In the genomic region with DNA sequence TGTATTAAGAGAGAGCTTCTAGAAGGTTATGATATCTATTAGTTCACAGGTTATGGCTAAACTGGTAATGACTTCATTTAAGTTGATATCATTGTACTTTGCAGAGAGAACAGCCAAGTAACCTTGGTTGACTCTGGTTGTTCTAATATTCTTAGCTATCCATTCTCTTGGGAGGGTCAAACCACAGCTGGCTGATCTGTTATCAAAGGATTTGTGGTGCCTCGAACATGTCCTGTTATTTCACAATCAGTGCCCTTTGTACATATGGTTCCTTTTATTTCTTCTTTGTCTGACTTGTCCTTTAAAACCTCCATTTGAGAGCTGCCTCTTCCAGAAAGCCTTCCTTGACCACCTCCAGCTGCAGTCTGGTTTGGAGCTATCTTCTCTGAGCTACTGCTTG, we compare ENCODE assay signal across 13 cellular contexts.
"Had no signal": no experiment of that assay in that cellular context is flagged by ENCODE, and none has a peak within 500 bp of the region (broad histone marks: within the 10 kb centered on the region; RNA-seq: fewer than 3 reads in every experiment).

No MANE protein-coding gene starts in this region.

- H3K36me3 ChIP-seq: adrenal gland, cardiac muscle cell, esophagus squamous epithelium, transverse colon, uterus had no signal

- DNase-seq: activated gamma-delta T cell; adrenal gland; effector memory CD8-positive, alpha-beta T cell; esophagus squamous epithelium; immature natural killer cell; left ventricle myocardium superior; occipital lobe; posterior cingulate gyrus; T-helper 1 cell; T-helper 9 cell; transverse colon; uterus had no signal

- H3K4me1 ChIP-seq: adrenal gland, esophagus squamous epithelium, transverse colon, uterus had no signal

- H3K9me3 ChIP-seq: adrenal gland, esophagus squamous epithelium, transverse colon, uterus had no signal

- H3K27ac ChIP-seq: adrenal gland, cardiac muscle cell, esophagus squamous epithelium, transverse colon, uterus had no signal

- H3K4me3 ChIP-seq: adrenal gland, cardiac muscle cell, esophagus squamous epithelium, transverse colon, uterus had no signal

- H3K27me3 ChIP-seq: adrenal gland, cardiac muscle cell, esophagus squamous epithelium, transverse colon, uterus had no signal

- ATAC-seq: effector memory CD8-positive, alpha-beta T cell; left ventricle myocardium superior had no signal
